Comparison of ENCODE assay signal across 8 cellular contexts in genomic region chr9:15142903-15143534, GRCh38.
DNase-seq lines count a peak whose midpoint lies in the region; ATAC-seq and TF ChIP-seq lines count a peak whose summit lies in the region.

No MANE protein-coding gene starts in this region.

- no peak overlapping the region for H3K4me2 ChIP-seq in hepatocyte

- ATAC-seq in GM19043 (IDR thresholded peaks at IDR 0.05; ENCODE audit: low read depth, unreplicated experiment) (peak; percentile 94), HG03103 (IDR thresholded peaks at IDR 0.05; ENCODE audit: low read depth, unreplicated experiment) (peak; percentile 98)
- ATAC-seq in stimulated activated effector memory CD8-positive, alpha-beta T cell treated with anti-CD3 and anti-CD28 coated beads, Interleukin-12 subunit alpha, Interleukin-12 subunit beta, amount 100 ng/mL, for 72 hours = peak; percentile 65

- no peaks in the 10 kb centered on the region for H3K9me2 ChIP-seq in hepatocyte (replicated peaks; ENCODE audit: insufficient read depth)

- H3K4me3 ChIP-seq in hepatocyte = no peak overlapping the region

- 68% methylated on average over 6 of the region's 6 CpGs for WGBS in hepatocyte (ENCODE audit: low lambda C conversion rate, missing lambda C conversion rate)

- H3K9me3 ChIP-seq in hepatocyte (ENCODE audit: low read depth) = no peaks in the 10 kb centered on the region

- no peaks in the 10 kb centered on the region for H3K27me3 ChIP-seq in hepatocyte

- no peak overlapping the region for H3K4me3 Mint-ChIP-seq in stimulated activated effector memory CD8-positive, alpha-beta T cell treated with anti-CD3 and anti-CD28 coated beads, Interleukin-12 subunit alpha, Interleukin-12 subunit beta, amount 100 ng/mL, for 72 hours

- no peaks in the 10 kb centered on the region for H3K4me1 Mint-ChIP-seq in stimulated activated effector memory CD8-positive, alpha-beta T cell treated with anti-CD3 and anti-CD28 coated beads, Interleukin-12 subunit alpha, Interleukin-12 subunit beta, amount 100 ng/mL, for 72 hours

- no peak overlapping the region for H3K27ac ChIP-seq in hepatocyte

- H3K36me3 ChIP-seq in hepatocyte (replicated peaks; ENCODE audit: insufficient read depth, low read depth) = no peaks in the 10 kb centered on the region

- H3K27ac Mint-ChIP-seq in stimulated activated effector memory CD8-positive, alpha-beta T cell treated with anti-CD3 and anti-CD28 coated beads, Interleukin-12 subunit alpha, Interleukin-12 subunit beta, amount 100 ng/mL, for 72 hours = no peak overlapping the region

- DNase-seq in DMS114 treated with DMSO at 0.1 percent for 48 hours (lab: John Stamatoyannopoulos, UW; ENCODE audit: unreplicated experiment) (peak; percentile 26), NCI-H2196 treated with DMSO at 0.1 percent for 48 hours (lab: John Stamatoyannopoulos, UW; ENCODE audit: unreplicated experiment) (peak; percentile 80), amniotic stem cell (lab: John Stamatoyannopoulos, UW) (peak; percentile 38), hepatocyte (ENCODE audit: low spot score) (peak; percentile 70), NCI-H226 (no peak)
- DNase-seq in stimulated activated effector memory CD8-positive, alpha-beta T cell treated with anti-CD3 and anti-CD28 coated beads, Interleukin-12 subunit alpha, Interleukin-12 subunit beta, amount 100 ng/mL, for 72 hours (ENCODE audit: low spot score in 2 of 2) = no peak

- H3K79me2 ChIP-seq in hepatocyte = no peaks in the 10 kb centered on the region

- H3K36me3 Mint-ChIP-seq in stimulated activated effector memory CD8-positive, alpha-beta T cell treated with anti-CD3 and anti-CD28 coated beads, Interleukin-12 subunit alpha, Interleukin-12 subunit beta, amount 100 ng/mL, for 72 hours = no peaks in the 10 kb centered on the region

- peak; percentile 88 for TF ChIP-seq CTCF in hepatocyte (IDR thresholded peaks at IDR 0.05; ENCODE audit: poor library complexity)

- H3K9me3 Mint-ChIP-seq in stimulated activated effector memory CD8-positive, alpha-beta T cell treated with anti-CD3 and anti-CD28 coated beads, Interleukin-12 subunit alpha, Interleukin-12 subunit beta, amount 100 ng/mL, for 72 hours = no peaks in the 10 kb centered on the region

- H4K20me1 ChIP-seq in hepatocyte (ENCODE audit: insufficient read depth, poor library complexity, severe bottlenecking) = no peaks in the 10 kb centered on the region

- H2AFZ ChIP-seq in hepatocyte = no peak overlapping the region

- H3K4me1 ChIP-seq in hepatocyte (ENCODE audit: insufficient read depth) = peaks cover 5% of the 10 kb centered on the region

Comparison
In these comparisons a context has a peak if more than half of its experiments do, and no peak if none do; other contexts are left out.
1. DNase-seq: peak in DMS114 treated with DMSO at 0.1 percent for 48 hours (single experiment), NCI-H2196 treated with DMSO at 0.1 percent for 48 hours (single experiment), amniotic stem cell (single experiment) and hepatocyte (single experiment); none in stimulated activated effector memory CD8-positive, alpha-beta T cell treated with anti-CD3 and anti-CD28 coated beads, Interleukin-12 subunit alpha, Interleukin-12 subunit beta, amount 100 ng/mL, for 72 hours (0 of 2) and NCI-H226 (single experiment).
2. Peak in every context shown above with its lines, with median percentiles within 50 percentile points of each other: ATAC-seq.